ENCODE assay signal across 1 cellular context in the genomic region with DNA sequence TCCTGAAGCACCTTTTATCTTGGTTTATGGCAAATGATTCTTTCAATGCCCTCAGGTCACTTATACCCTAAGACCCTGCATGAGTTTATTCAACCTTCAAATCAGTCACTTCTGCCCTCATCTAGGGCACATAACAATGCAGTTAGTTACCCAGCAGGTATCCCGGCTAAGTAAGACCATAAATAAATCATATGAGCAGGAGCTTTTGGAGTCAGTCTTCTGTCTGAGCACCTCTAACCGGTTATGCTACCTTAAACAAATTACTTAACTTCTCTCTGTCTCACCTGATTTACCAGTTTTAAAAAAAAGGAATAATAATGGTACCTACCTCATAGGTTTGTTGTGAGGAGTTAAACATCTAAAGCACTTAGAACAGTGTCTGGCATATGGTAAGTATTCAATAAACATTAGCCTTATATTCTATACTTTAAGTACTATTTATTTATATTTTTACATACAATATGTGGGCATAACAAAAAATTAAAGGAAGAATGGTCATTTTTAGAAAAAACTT. TPM values are rescaled to one million over a fixed set of nuclear protein-coding genes. Genes with fewer than 3 reads are reported as not detected.
"Had no signal": no experiment of that assay in that cellular context is flagged by ENCODE, and none has a peak within 500 bp of the region (broad histone marks: within the 10 kb centered on the region; RNA-seq: fewer than 3 reads in every experiment).

No MANE protein-coding gene starts in this region.

RNA-seq across cellular contexts. Expression of a gene that starts 16.9 kb away (rescaled TPM):
- total RNA-seq: body of pancreas had no signal
